Comparison of ENCODE assay signal across 33 cellular contexts in the genomic region with DNA sequence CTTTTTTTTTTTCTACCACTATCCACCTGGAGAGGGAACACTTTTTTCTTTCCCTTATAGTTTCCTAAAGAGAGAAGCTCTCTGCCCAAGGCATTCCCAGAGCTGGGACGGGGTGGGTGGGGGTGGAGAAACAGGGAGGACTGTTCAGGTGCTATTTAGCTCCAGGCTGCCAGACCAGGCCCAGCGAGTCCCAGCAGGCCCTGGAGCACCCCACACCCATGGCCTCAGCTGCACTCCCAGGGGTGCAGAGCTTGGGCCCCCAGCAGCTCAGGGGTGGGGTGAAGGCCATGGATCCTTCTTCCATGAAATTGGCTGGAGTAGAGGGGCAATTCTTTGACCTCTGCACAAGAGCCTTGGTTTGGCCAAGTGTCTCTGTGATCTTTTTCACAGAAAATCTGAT. TPM values are rescaled to one million over a fixed set of nuclear protein-coding genes. Genes with fewer than 3 reads are reported as not detected.
"Had no signal": no experiment of that assay in that cellular context is flagged by ENCODE, and none has a peak within 500 bp of the region (broad histone marks: within the 10 kb centered on the region; RNA-seq: fewer than 3 reads in every experiment).

No MANE protein-coding gene starts in this region.

- H3K27me3 ChIP-seq: dorsolateral prefrontal cortex, esophagus muscularis mucosa, heart right ventricle, left lung, neutrophil, pancreas, right atrium auricular region, testis had no signal

- H3K36me3 ChIP-seq: esophagus muscularis mucosa, heart right ventricle, left lung, neutrophil, pancreas, right atrium auricular region, spleen, tibial artery had no signal

- FAIRE-seq: islet of Langerhans, pancreas, urothelium cell line had no signal

- DNase-seq: cerebellar nuclear complex; effector CD4-positive, alpha-beta T cell; foreskin melanocyte; glutamatergic neuron; heart right ventricle; hippocampal formation; left cardiac atrium; mesenchymal stem cell; natural killer cell; pancreas; spleen; stimulated activated CD4-positive, alpha-beta T cell treated with anti-CD3 and anti-CD28 coated beads, Interleukin-4, amount 100 ng/mL, for 4 hours; stimulated activated naive CD8-positive, alpha-beta T cell treated with anti-CD3 and anti-CD28 coated beads, Interleukin-15, Interleukin-2, amounts not matched to agents 100 U/mL and 50 U/mL, for 24 hours; substantia nigra; testis had no signal

- H3K4me1 ChIP-seq: left lung, pancreas, testis had no signal

- H3K36me3 Mint-ChIP-seq: natural killer cell; stimulated activated memory B cell treated with anti-CD40 and anti-IgM and Interleukin-4, amounts not matched to agents 10 μg/mL and 1 μg/mL and 100 μg/mL, for 72 hours; type B pancreatic cell had no signal

- H3K4me3 Mint-ChIP-seq: natural killer cell; stimulated activated memory B cell treated with anti-CD40 and anti-IgM and Interleukin-4, amounts not matched to agents 10 μg/mL and 1 μg/mL and 100 μg/mL, for 72 hours; type B pancreatic cell had no signal

- H3K4me3 ChIP-seq: dorsolateral prefrontal cortex, esophagus muscularis mucosa, heart right ventricle, left lung, pancreas, right atrium auricular region, skin epidermis, spleen, testis, tibial artery had no signal

- H3K9me3 Mint-ChIP-seq: natural killer cell; stimulated activated memory B cell treated with anti-CD40 and anti-IgM and Interleukin-4, amounts not matched to agents 10 μg/mL and 1 μg/mL and 100 μg/mL, for 72 hours; type B pancreatic cell had no signal

- H3K27ac Mint-ChIP-seq: natural killer cell; progenitor cell of endocrine pancreas; stimulated activated memory B cell treated with anti-CD40 and anti-IgM and Interleukin-4, amounts not matched to agents 10 μg/mL and 1 μg/mL and 100 μg/mL, for 72 hours; type B pancreatic cell had no signal

- H3K4me1 Mint-ChIP-seq: natural killer cell had no signal

- H3K9me3 ChIP-seq: esophagus muscularis mucosa, heart right ventricle, left lung, neutrophil, pancreas, right atrium auricular region, spleen, testis, tibial artery had no signal

- H3K27me3 Mint-ChIP-seq: type B pancreatic cell had no signal

- H3K27ac ChIP-seq: dorsolateral prefrontal cortex, esophagus muscularis mucosa, heart right ventricle, left lung, neutrophil, pancreas, right atrium auricular region, skin epidermis, spleen, testis, tibial artery had no signal

- ATAC-seq: heart right ventricle; left cardiac atrium; left lung; natural killer cell; pancreas; stimulated activated memory B cell treated with anti-CD40 and anti-IgM and Interleukin-4, amounts not matched to agents 10 μg/mL and 1 μg/mL and 100 μg/mL, for 72 hours; stimulated activated naive CD8-positive, alpha-beta T cell treated with anti-CD3 and anti-CD28 coated beads, Interleukin-15, Interleukin-2, amounts not matched to agents 100 U/mL and 50 U/mL, for 24 hours had no signal

RNA-seq across cellular contexts. Expression of gene ETV3L, which starts 4.1 kb away (rescaled TPM):
- total RNA-seq: esophagus muscularis mucosa, fibroblast of lung, heart right ventricle, kidney epithelial cell, left cardiac atrium, left lung, lower leg skin, lung microvascular endothelial cell, natural killer cell, omental fat pad, pancreas, right atrium auricular region, spleen had no signal
- polyA plus RNA-seq: fibroblast of lung, heart right ventricle, neural cell, spleen had no signal
